ENCODE assay signal across 1 cellular context in genomic region chr20:62237772-62238568, GRCh38.
A peak's percentile ranks its signal among the peaks of the same experiment; 100 is the strongest.
TF ChIP-seq lines count a peak whose summit lies in the region.

Gene OSBPL2 (plus strand): TSS chr20:62238521. CDS start chr20:62256185, 17,664 bp downstream.

TF ChIP-seq in HCT116, 20 proteins besides CTCF, POLR2A, EP300 and RAD21 (continued from another document):
- TF ChIP-seq EZH2phosphoT487 (IDR thresholded peaks at IDR 0.05; ENCODE audit: borderline replicate concordance) (no peak), ZNF274 (IDR thresholded peaks at IDR 0.05; ENCODE audit: low read depth, low read length) (no peak), YY1 (IDR thresholded peaks at IDR 0.05; ENCODE audit: extremely low read depth, insufficient replicate concordance, low read depth, low read length) (peak; percentile 18)
- TF ChIP-seq, protein P1, sequence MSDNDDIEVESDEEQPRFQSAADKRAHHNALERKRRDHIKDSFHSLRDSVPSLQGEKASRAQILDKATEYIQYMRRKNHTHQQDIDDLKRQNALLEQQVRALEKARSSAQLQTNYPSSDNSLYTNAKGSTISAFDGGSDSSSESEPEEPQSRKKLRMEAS (IDR thresholded peaks at IDR 0.05), result peak; percentile 80
